25 cellular contexts compared by ENCODE assay signal in the genomic region with DNA sequence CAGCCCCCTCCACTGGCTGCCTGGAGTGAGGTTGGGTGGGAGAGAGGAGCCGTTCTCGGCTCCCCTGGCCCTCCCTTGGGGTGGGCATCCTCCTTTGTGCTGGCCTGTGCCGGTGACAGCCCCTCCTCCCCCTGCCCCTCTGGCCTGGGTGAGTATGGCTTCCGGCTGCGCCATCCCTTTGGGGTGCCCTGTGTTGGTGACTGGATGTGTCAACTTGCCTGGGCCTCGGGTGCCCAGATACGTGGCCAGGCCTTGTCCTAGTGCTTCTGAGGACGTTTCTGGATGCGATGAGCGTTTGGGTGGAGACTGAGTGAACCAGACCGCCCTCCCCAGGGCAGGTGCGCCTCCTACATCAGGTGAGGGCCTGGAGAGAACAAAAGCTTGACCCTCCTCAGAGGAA. TPM values are rescaled to one million over a fixed set of nuclear protein-coding genes. Genes with fewer than 3 reads are reported as not detected.
A peak's percentile ranks its signal among the peaks of the same experiment; 100 is the strongest.
DNase-seq lines count a peak whose midpoint lies in the region; ATAC-seq and TF ChIP-seq lines count a peak whose summit lies in the region.
"Had no signal": no experiment of that assay in that cellular context is flagged by ENCODE, and none has a peak within 500 bp of the region (broad histone marks: within the 10 kb centered on the region; RNA-seq: fewer than 3 reads in every experiment).

No MANE protein-coding gene starts in this region.

- BruUV-seq in IMR-90 (replicated peaks; lab: Mats Ljungman, UMichigan) = no TSS peak

- H3K79me2 ChIP-seq in parathyroid adenoma = no peaks in the 10 kb centered on the region

- H3K79me1 ChIP-seq in IMR-90 (ENCODE audit: low read depth in 1 of 2, low read length in 2 of 2) = no peaks in the 10 kb centered on the region

- no peak overlapping the region for H4K8ac ChIP-seq in IMR-90 (ENCODE audit: low read depth in 2 of 2, low read length in 2 of 2)

- peaks cover 8% of the 10 kb centered on the region for H3K9me3 Mint-ChIP-seq in endodermal cell
- H3K9me3 Mint-ChIP-seq: activated B cell treated with CpG ODN at 0.5 μM for 24 hours; activated CD4-positive, alpha-beta memory T cell treated with anti-CD3 and anti-CD28 coated beads, Interleukin-2, amount 10 ng/mL, durations not matched to agents 7 days and 5 days; IgD-negative memory B cell; memory B cell; stimulated activated naive CD8-positive, alpha-beta T cell treated with anti-CD3 and anti-CD28 coated beads, Interleukin-15, Interleukin-2, amounts not matched to agents 100 ng/mL and 50 ng/mL, for 24 hours had no signal

- H2AK9ac ChIP-seq in IMR-90 (replicated peaks; ENCODE audit: low read depth, low read length, poor library complexity) = no peak overlapping the region

- H3K27ac ChIP-seq in IMR-90 (ENCODE audit: insufficient read depth, low read length) (no peak overlapping the region), endodermal cell (ENCODE audit: low read depth, low read length) (no peak overlapping the region), parathyroid adenoma (peak overlapping the region; percentile 67), vagina (no peak overlapping the region)
- H3K27ac ChIP-seq: GM23248, HL-60, right atrium auricular region, transverse colon had no signal

- no peak overlapping the region for H2BK5ac ChIP-seq in IMR-90 (ENCODE audit: low read depth, low read length, poor library complexity, severe bottlenecking)

- ATAC-seq in IMR-90 (ENCODE audit: low read depth) (no peak), esophagus mucosa (no peak)

- no CpG with 5 or more reads among the region's 12 CpGs for WGBS in IMR-90 (ENCODE audit: extremely low coverage in 2 of 2, insufficient read length in 1 of 2), 2 experiments
- WGBS in endodermal cell (ENCODE audit: insufficient coverage in 1 of 2, insufficient read length in 1 of 2), 2 experiments = 90 to 95% methylated on average over 7 to 12 of the region's 12 CpGs

- no peaks in the 10 kb centered on the region for H3K27me3 Mint-ChIP-seq in endodermal cell (ENCODE audit: insufficient read depth)
- H3K27me3 Mint-ChIP-seq: activated CD4-positive, alpha-beta memory T cell treated with anti-CD3 and anti-CD28 coated beads, Interleukin-2, amount 10 ng/mL, durations not matched to agents 7 days and 5 days had no signal

- no peak overlapping the region for H2AK5ac ChIP-seq in IMR-90 (ENCODE audit: low read depth, low read length)

- DNase-seq in BE2C (peak; percentile 5), IMR-90 (no peak), endodermal cell (no peak), T1000 (lab: John Stamatoyannopoulos, UW) (no peak), vagina (ENCODE audit: extremely low spot score in 2 of 2) (no peak), HT-29 (ENCODE audit: low spot score) (no peak)
- DNase-seq: activated B cell treated with CpG ODN at 0.5 μM for 24 hours; activated CD4-positive, alpha-beta memory T cell treated with anti-CD3 and anti-CD28 coated beads, Interleukin-2, amount 10 ng/mL, durations not matched to agents 7 days and 5 days; amniotic stem cell; C1 segment of cervical spinal cord; caudate nucleus; dermis blood vessel endothelial cell; foreskin fibroblast; GM23248; NCI-H1417 treated with DMSO at 0.1 percent for 48 hours; NCI-H2107; NCI-H510A; transverse colon had no signal

- TF ChIP-seq CTCF in BE2C (IDR thresholded peaks at IDR 0.05; ENCODE audit: low read depth, low read length) = no peak
- no peak for TF ChIP-seq CTCF in IMR-90 (conservative IDR thresholded peaks at IDR 0.05; ENCODE audit: low read depth, low read length)
- no peak for TF ChIP-seq CTCF in endodermal cell (conservative IDR thresholded peaks at IDR 0.05)
- no peak for TF ChIP-seq CTCF in parathyroid adenoma (IDR thresholded peaks at IDR 0.05)
- TF ChIP-seq CTCF in vagina (IDR thresholded peaks at IDR 0.05) = no peak

- dilution Hi-C loops in IMR-90 (cut with HindIII; ENCODE audit: low sequenced_read_pairs, unreplicated experiment) = no loop called here

- peaks cover 18% of the 10 kb centered on the region for H3K4me1 Mint-ChIP-seq in endodermal cell
- H3K4me1 Mint-ChIP-seq: activated B cell treated with CpG ODN at 0.5 μM for 24 hours; activated CD4-positive, alpha-beta memory T cell treated with anti-CD3 and anti-CD28 coated beads, Interleukin-2, amount 10 ng/mL, durations not matched to agents 7 days and 5 days had no signal

- no peaks in the 10 kb centered on the region; the same call in 1 of the 2 replicates for H4K20me1 ChIP-seq in IMR-90 (ENCODE audit: insufficient read depth, low read length)

- H3K4me1 ChIP-seq in BE2C = peaks cover 7% of the 10 kb centered on the region
- peaks cover 3% of the 10 kb centered on the region; the same call in 1 of the 2 replicates for H3K4me1 ChIP-seq in IMR-90 (ENCODE audit: control insufficient read depth, insufficient read depth, low read length)
- H3K4me1 ChIP-seq in endodermal cell (ENCODE audit: control insufficient read depth, insufficient read depth, low read length) = peaks cover 7% of the 10 kb centered on the region
- peaks cover 21% of the 10 kb centered on the region for H3K4me1 ChIP-seq in parathyroid adenoma
- H3K4me1 ChIP-seq in vagina = peaks cover 10% of the 10 kb centered on the region

- in situ Hi-C loops in IMR-90 (cut with MboI; ENCODE audit: low sequenced_read_pairs) = no loop called here

- CTCF ChIA-PET in IMR-90 (lab: Yijun Ruan, JAX) = no interaction called here

- H2BK120ac ChIP-seq in IMR-90 (ENCODE audit: low read depth, low read length) = no peak overlapping the region

- H3K4ac ChIP-seq in IMR-90 (ENCODE audit: low read depth, low read length) = no peak overlapping the region

- POLR2A ChIA-PET in IMR-90 (lab: Charles Lee; ENCODE audit: unreplicated experiment) = no interaction called here

- H2AFZ ChIP-seq in IMR-90 (replicated peaks; ENCODE audit: low read length, poor library complexity) (peak overlapping the region; percentile 37), parathyroid adenoma (peak overlapping the region; percentile 23)

- H3K4me2 ChIP-seq in IMR-90 (ENCODE audit: low read depth, low read length) (no peak overlapping the region), parathyroid adenoma (ENCODE audit: low read length) (no peak overlapping the region)

- H3K4me3 ChIP-seq in BE2C (ENCODE audit: low read depth, low read length) (no peak overlapping the region), IMR-90 (ENCODE audit: insufficient read depth, low read depth, low read length) (no peak overlapping the region), endodermal cell (ENCODE audit: low read length) (no peak overlapping the region), parathyroid adenoma (ENCODE audit: low read depth, low read length) (no peak overlapping the region), vagina (no peak overlapping the region)
- H3K4me3 ChIP-seq: GM23248, right atrium auricular region, transverse colon had no signal

- no peaks in the 10 kb centered on the region for H3K36me3 Mint-ChIP-seq in endodermal cell (ENCODE audit: low read depth)
- H3K36me3 Mint-ChIP-seq: IgD-negative memory B cell, memory B cell had no signal

- no peaks in the 10 kb centered on the region for H3K27me3 ChIP-seq in BE2C
- H3K27me3 ChIP-seq in IMR-90 (ENCODE audit: control insufficient read depth, insufficient read depth, low read length) = peaks cover 10% of the 10 kb centered on the region
- no peaks in the 10 kb centered on the region for H3K27me3 ChIP-seq in endodermal cell (ENCODE audit: control insufficient read depth, insufficient read depth, low read length, poor library complexity, severe bottlenecking)
- no peaks in the 10 kb centered on the region for H3K27me3 ChIP-seq in parathyroid adenoma (ENCODE audit: control insufficient read depth, insufficient read depth, low read length)
- H3K27me3 ChIP-seq in vagina = no peaks in the 10 kb centered on the region
- H3K27me3 ChIP-seq: right atrium auricular region, transverse colon had no signal

- no peak overlapping the region for H3K23ac ChIP-seq in IMR-90 (ENCODE audit: low read depth, low read length)

- no peak for TF ChIP-seq RAD21 in IMR-90 (IDR thresholded peaks at IDR 0.05; ENCODE audit: low read length)

- H4K91ac ChIP-seq in IMR-90 (ENCODE audit: insufficient read depth, low read depth, low read length) = no peak overlapping the region

- H3K9me3 ChIP-seq in BE2C (no peaks in the 10 kb centered on the region), IMR-90 (ENCODE audit: control insufficient read depth, insufficient read depth, low read length) (no peaks in the 10 kb centered on the region), endodermal cell (ENCODE audit: control insufficient read depth, low read length) (no peaks in the 10 kb centered on the region), parathyroid adenoma (ENCODE audit: control insufficient read depth, low read length) (no peaks in the 10 kb centered on the region), vagina (no peaks in the 10 kb centered on the region)
- H3K9me3 ChIP-seq: right atrium auricular region, transverse colon had no signal

- no peak overlapping the region for H4K5ac ChIP-seq in IMR-90 (ENCODE audit: low read depth, low read length)

- no peak overlapping the region for H2BK15ac ChIP-seq in IMR-90 (ENCODE audit: low read depth, low read length)

- TF ChIP-seq POLR2A in IMR-90 (IDR thresholded peaks at IDR 0.05; ENCODE audit: low read depth, low read length) (no peak), vagina (IDR thresholded peaks at IDR 0.05) (no peak)

- H3K36me3 ChIP-seq in BE2C (no peaks in the 10 kb centered on the region), IMR-90 (ENCODE audit: control insufficient read depth, insufficient read depth, low read length) (no peaks in the 10 kb centered on the region), endodermal cell (ENCODE audit: control insufficient read depth, insufficient read depth, low read length) (no peaks in the 10 kb centered on the region), parathyroid adenoma (ENCODE audit: control insufficient read depth, insufficient read depth, low read length) (no peaks in the 10 kb centered on the region), vagina (no peaks in the 10 kb centered on the region)
- H3K36me3 ChIP-seq: right atrium auricular region, transverse colon had no signal

- no peak overlapping the region for H2BK20ac ChIP-seq in IMR-90 (ENCODE audit: low read depth, low read length)

- H3K9ac ChIP-seq in IMR-90 (ENCODE audit: low read depth, low read length) (no peak overlapping the region), endodermal cell (ENCODE audit: extremely low read depth, low read length, poor library complexity, severe bottlenecking) (no peak overlapping the region), parathyroid adenoma (no peak overlapping the region)
- H3K9ac ChIP-seq: GM23248 had no signal

- no peak overlapping the region for H3K14ac ChIP-seq in IMR-90 (replicated peaks; ENCODE audit: low read depth, low read length)

- H3K18ac ChIP-seq in IMR-90 (ENCODE audit: low read depth, low read length) = no peak overlapping the region

- H3K9me1 ChIP-seq in IMR-90 (ENCODE audit: insufficient read depth, low read length) = no peaks in the 10 kb centered on the region; the same call in 1 of the 2 replicates

- intact Hi-C loops in IMR-90 (cut with micrococcal nuclease) = no loop called here
- intact Hi-C loops in vagina (cut with DNase I) = no loop called here

- H3K27ac Mint-ChIP-seq in endodermal cell = peak overlapping the region; percentile 97
- H3K27ac Mint-ChIP-seq: activated B cell treated with CpG ODN at 0.5 μM for 24 hours; activated CD4-positive, alpha-beta memory T cell treated with anti-CD3 and anti-CD28 coated beads, Interleukin-2, amount 10 ng/mL, durations not matched to agents 7 days and 5 days; IgD-negative memory B cell; memory B cell; stimulated activated naive CD8-positive, alpha-beta T cell treated with anti-CD3 and anti-CD28 coated beads, Interleukin-15, Interleukin-2, amounts not matched to agents 100 ng/mL and 50 ng/mL, for 24 hours had no signal

- H3K4me3 Mint-ChIP-seq in endodermal cell = no peak overlapping the region
- H3K4me3 Mint-ChIP-seq: activated B cell treated with CpG ODN at 0.5 μM for 24 hours; activated CD4-positive, alpha-beta memory T cell treated with anti-CD3 and anti-CD28 coated beads, Interleukin-2, amount 10 ng/mL, durations not matched to agents 7 days and 5 days; IgD-negative memory B cell; memory B cell; stimulated activated naive CD8-positive, alpha-beta T cell treated with anti-CD3 and anti-CD28 coated beads, Interleukin-15, Interleukin-2, amounts not matched to agents 100 ng/mL and 50 ng/mL, for 24 hours had no signal

- no peak overlapping the region for H3K56ac ChIP-seq in IMR-90 (ENCODE audit: extremely low read depth, insufficient read depth, low read length)

RNA-seq across cellular contexts. Expression of a gene that starts 59.7 kb away (rescaled TPM):
- polyA plus RNA-seq in BE2C (2012; ENCODE audit: insufficient read depth, insufficient read length, low read depth) = 261 TPM
- total RNA-seq in IMR-90 (2012; rRNA removed) = 13.6 and 14.4 TPM in 2 replicates
- polyA plus RNA-seq in IMR-90 (2012; rRNA removed) = 49.4 and 61.7 TPM in 2 replicates
- polyA plus RNA-seq in IMR-90 (2012; cell fraction: cytosol; rRNA removed) = 25.5 and 52.4 TPM in 2 replicates
- polyA plus RNA-seq in IMR-90 (2012; cell fraction: nucleus; rRNA removed; ENCODE audit: low replicate concordance) = 88.7 and 218 TPM in 2 replicates
- total RNA-seq in endodermal cell = 10 to 100 TPM; 66.3 to 79.4 TPM
- 64.5 TPM for polyA plus RNA-seq in endodermal cell (2013, experiment 1 of 2)
- polyA plus RNA-seq in endodermal cell (2013, experiment 2 of 2) = 61.1 TPM
- 15.9 TPM for total RNA-seq in esophagus mucosa
- 31.4 TPM for total RNA-seq in vagina
- 92.8 and 103 TPM in 2 replicates for total RNA-seq in HT-29 (2014; rRNA removed; shearing (Covaris generic))
